8 cellular contexts compared by ENCODE assay signal in genomic region chr10:42933454-42934340, GRCh38.
A peak's percentile ranks its signal among the peaks of the same experiment; 100 is the strongest.
DNase-seq lines count a peak whose midpoint lies in the region; ATAC-seq and TF ChIP-seq lines count a peak whose summit lies in the region.

No MANE protein-coding gene starts in this region.

- H4K8ac ChIP-seq in trophoblast cell (ENCODE audit: low read depth, low read length), result no peak overlapping the region

- ATAC-seq in GM23338 (peak; percentile 73), gastroesophageal sphincter (peak; percentile 35), HG03432 (IDR thresholded peaks at IDR 0.05; ENCODE audit: unreplicated experiment) (no peak), GM19395 (IDR thresholded peaks at IDR 0.05; ENCODE audit: unreplicated experiment) (no peak)

- H3K79me1 ChIP-seq in trophoblast cell (ENCODE audit: low read length), result no peaks in the 10 kb centered on the region

- H3K9me2 ChIP-seq in GM23338 (ENCODE audit: insufficient read depth), result no peaks in the 10 kb centered on the region

- H3K27ac ChIP-seq in GM23338 (ENCODE audit: low read depth) (no peak overlapping the region), gastroesophageal sphincter (no peak overlapping the region), trophoblast cell (ENCODE audit: low read depth, low read length) (no peak overlapping the region)

- TF ChIP-seq POLR2A in gastroesophageal sphincter (IDR thresholded peaks at IDR 0.05), result no peak
- no peak for TF ChIP-seq POLR2A in erythroblast (IDR thresholded peaks at IDR 0.05; ENCODE audit: low read length)

- H2AK5ac ChIP-seq in trophoblast cell (ENCODE audit: low read length), result no peak overlapping the region

- no peak overlapping the region for H3K9ac ChIP-seq in trophoblast cell (ENCODE audit: low read length)

- no peaks in the 10 kb centered on the region for H3K36me3 Mint-ChIP-seq in GM23338 (ENCODE audit: low read depth)

- peaks cover 11% of the 10 kb centered on the region for H3K4me1 Mint-ChIP-seq in GM23338

- H2BK12ac ChIP-seq in trophoblast cell (ENCODE audit: low read length), result no peak overlapping the region

- peak overlapping the region; percentile 99 for H2AFZ ChIP-seq in GM23338
- H2AFZ ChIP-seq in trophoblast cell (ENCODE audit: insufficient read depth, low read length, poor library complexity), result no peak overlapping the region

- H3K27me3 Mint-ChIP-seq in GM23338 (ENCODE audit: insufficient read depth, low read depth, poor library complexity), result peaks cover 41% of the 10 kb centered on the region

- H3K23ac ChIP-seq in trophoblast cell (ENCODE audit: low read length), result no peak overlapping the region

- TF ChIP-seq CTCF in GM23338 (conservative IDR thresholded peaks at IDR 0.05; ENCODE audit: low read depth in 2 of 2) (no peak), gastroesophageal sphincter (IDR thresholded peaks at IDR 0.05) (no peak)

- WGBS in gastroesophageal sphincter (ENCODE audit: low coverage in 1 of 2), 2 donors, result 5 to 7% methylated on average over 4 to 10 of the region's 57 CpGs
- WGBS in trophoblast cell (ENCODE audit: extremely low coverage, insufficient coverage, insufficient read length), result no CpG with 5 or more reads among the region's 57 CpGs

- H2BK5ac ChIP-seq in trophoblast cell (ENCODE audit: low read depth, low read length, poor library complexity), result no peak overlapping the region

- peak overlapping the region; percentile 88 for H3K4me3 Mint-ChIP-seq in GM23338

- H3K4me2 ChIP-seq in GM23338 (peak overlapping the region; percentile 97), trophoblast cell (ENCODE audit: low read length) (peak overlapping the region; percentile 50)

- H4K91ac ChIP-seq in trophoblast cell (ENCODE audit: low read depth, low read length), result no peak overlapping the region

- H3K4me3 ChIP-seq in GM23338, result peak overlapping the region; percentile 78
- H3K4me3 ChIP-seq in gastroesophageal sphincter, result peak overlapping the region in 1 of 2 donors; percentile 19
- peak overlapping the region; percentile 25 for H3K4me3 ChIP-seq in trophoblast cell (ENCODE audit: low read depth, low read length)

- H3F3A ChIP-seq in GM23338 (replicated peaks; ENCODE audit: low read depth), result no peaks in the 10 kb centered on the region

- H3K4ac ChIP-seq in trophoblast cell (ENCODE audit: low read depth, low read length), result no peak overlapping the region

- no peak overlapping the region for H3K18ac ChIP-seq in trophoblast cell (ENCODE audit: low read length)

- no peaks in the 10 kb centered on the region for H4K20me1 ChIP-seq in GM23338 (replicated peaks; ENCODE audit: insufficient read depth)

- TF ChIP-seq EP300 in gastroesophageal sphincter (IDR thresholded peaks at IDR 0.05), result no peak

- H3K9me3 Mint-ChIP-seq in GM23338, result no peaks in the 10 kb centered on the region; the same call in 1 of the 3 replicates

- H3K27me3 ChIP-seq in GM23338 (ENCODE audit: insufficient read depth) (peaks cover 27% of the 10 kb centered on the region), gastroesophageal sphincter (peaks cover 95% of the 10 kb centered on the region), trophoblast cell (ENCODE audit: insufficient read depth, low read length) (peaks cover 31% of the 10 kb centered on the region)

- H3K4me1 ChIP-seq in GM23338 (ENCODE audit: insufficient read depth), result no peaks in the 10 kb centered on the region; the same call in 1 of the 2 replicates
- peaks cover 0 to 20% (median 9%) of the 10 kb centered on the region in 3 donors for H3K4me1 ChIP-seq in gastroesophageal sphincter
- H3K4me1 ChIP-seq in trophoblast cell (ENCODE audit: control insufficient read depth in 1 of 2, insufficient read depth in 2 of 2, low read length in 2 of 2), result peaks cover 3 to 4% of the 10 kb centered on the region in 2 experiments

- no peaks in the 10 kb centered on the region for H3K79me2 ChIP-seq in GM23338 (replicated peaks; ENCODE audit: insufficient read depth)
- H3K79me2 ChIP-seq in trophoblast cell (ENCODE audit: control insufficient read depth, insufficient read depth, low read length, poor library complexity), result no peaks in the 10 kb centered on the region

- H4K12ac ChIP-seq in trophoblast cell (ENCODE audit: low read depth, low read length), result no peak overlapping the region

- DNase-seq in GM23338 (ENCODE audit: low spot score) (peak; percentile 69), SW480 (ENCODE audit: low spot score) (peak; percentile 11), trophoblast cell (no peak), erythroblast (lab: John Stamatoyannopoulos, UW) (no peak), HuH-7.5 (ENCODE audit: low spot score) (no peak)

- H3K27ac Mint-ChIP-seq in GM23338, result no peak overlapping the region

- no peak overlapping the region for H3K14ac ChIP-seq in trophoblast cell (ENCODE audit: low read length)

- H2BK120ac ChIP-seq in trophoblast cell (ENCODE audit: insufficient read depth, low read length, poor library complexity), result no peak overlapping the region

- no peaks in the 10 kb centered on the region for H3K9me3 ChIP-seq in gastroesophageal sphincter
- peaks cover 6% of the 10 kb centered on the region for H3K9me3 ChIP-seq in trophoblast cell (ENCODE audit: insufficient read depth, low read depth, low read length)

- H3K36me3 ChIP-seq in GM23338 (ENCODE audit: insufficient read depth) (no peaks in the 10 kb centered on the region), gastroesophageal sphincter (no peaks in the 10 kb centered on the region), trophoblast cell (ENCODE audit: control insufficient read depth in 1 of 2, insufficient read depth in 2 of 2, low read length in 2 of 2) (no peaks in the 10 kb centered on the region)

TF ChIP-seq in GM23338, 12 proteins besides CTCF, POLR2A, EP300 and RAD21 (continues in another document):
- no peak for TF ChIP-seq STAT1 (IDR thresholded peaks at IDR 0.05; ENCODE audit: unreplicated experiment)
- TF ChIP-seq CREB1 (CRISPR knock-in tag; IDR thresholded peaks at IDR 0.05; ENCODE audit: low read depth), result peak; percentile 80
- TF ChIP-seq ETS1 (IDR thresholded peaks at IDR 0.05), result no peak
- TF ChIP-seq JUNB (IDR thresholded peaks at IDR 0.05; ENCODE audit: unreplicated experiment), result no peak

Comparison
In these comparisons a context has a peak if more than half of its experiments do, and no peak if none do; other contexts are left out.
1. ATAC-seq: peak in GM23338 (single experiment) and gastroesophageal sphincter (single experiment); none in HG03432 (single experiment) and GM19395 (single experiment).
2. DNase-seq: peak in GM23338 (single experiment) and SW480 (single experiment); none in trophoblast cell (0 of 2), erythroblast (0 of 2) and HuH-7.5 (single experiment).